In genomic region chr10:129501652-129502436, GRCh38 we compare ENCODE assay signal across 15 cellular contexts. TPM values are rescaled to one million over a fixed set of nuclear protein-coding genes. Genes with fewer than 3 reads are reported as not detected.
DNase-seq lines count a peak whose midpoint lies in the region; ATAC-seq and TF ChIP-seq lines count a peak whose summit lies in the region.
"Had no signal": no experiment of that assay in that cellular context is flagged by ENCODE, and none has a peak within 500 bp of the region (broad histone marks: within the 10 kb centered on the region; RNA-seq: fewer than 3 reads in every experiment).

No MANE protein-coding gene starts in this region.

- no peak overlapping the region for H3K4me3 ChIP-seq in CD8-positive, alpha-beta T cell (ENCODE audit: low read depth, low read length)
- no peak overlapping the region for H3K4me3 ChIP-seq in psoas muscle
- H3K4me3 ChIP-seq: HAP-1, SJCRH30 had no signal

- no peaks in the 10 kb centered on the region for H3K27me3 ChIP-seq in CD8-positive, alpha-beta T cell (ENCODE audit: insufficient read depth, low read length)
- no peaks in the 10 kb centered on the region for H3K27me3 ChIP-seq in psoas muscle (ENCODE audit: insufficient read depth in 3 of 3, low read length in 2 of 3)
- H3K27me3 ChIP-seq: SJCRH30 had no signal

- intact Hi-C loops in sciatic nerve (cut with DNase I), result no loop called here
- intact Hi-C loops in CD8-positive, alpha-beta T cell (cut with DNase I, micrococcal nuclease), result no loop called here
- intact Hi-C loops in psoas muscle (cut with DNase I), result no loop called here
- intact Hi-C loops in CD14-positive monocyte (cut with micrococcal nuclease), result no loop called here

- H3K4me1 Mint-ChIP-seq in CD8-positive, alpha-beta T cell (ENCODE audit: low read depth), result peaks cover 19% of the 10 kb centered on the region
- H3K4me1 Mint-ChIP-seq in CD14-positive monocyte, result no peaks in the 10 kb centered on the region
- H3K4me1 Mint-ChIP-seq: activated CD4-positive, alpha-beta memory T cell treated with anti-CD3 and anti-CD28 coated beads, Interleukin-2, amount 10 ng/mL, durations not matched to agents 7 days and 5 days had no signal

- peak; percentile 98 for ATAC-seq in GM19372 (IDR thresholded peaks at IDR 0.05; ENCODE audit: low read depth, unreplicated experiment)
- peak; percentile 98 for ATAC-seq in HG02759 (IDR thresholded peaks at IDR 0.05; ENCODE audit: unreplicated experiment)
- ATAC-seq in HG03571 (IDR thresholded peaks at IDR 0.05; ENCODE audit: unreplicated experiment), result peak; percentile 90
- ATAC-seq in sciatic nerve, result peak; percentile 20
- ATAC-seq in CD8-positive, alpha-beta T cell, result no peak
- no peak for ATAC-seq in psoas muscle

- H3K4me1 ChIP-seq in CD8-positive, alpha-beta T cell (ENCODE audit: insufficient read depth, low read length), result no peaks in the 10 kb centered on the region
- no peaks in the 10 kb centered on the region for H3K4me1 ChIP-seq in psoas muscle
- H3K4me1 ChIP-seq: HAP-1, SJCRH30 had no signal

- 83 to 89% (median 84%) methylated on average over 18 of the region's 18 CpGs for WGBS in psoas muscle, 3 donors

- no peak overlapping the region for H3K27ac ChIP-seq in CD8-positive, alpha-beta T cell (ENCODE audit: low read depth, low read length)
- no peak overlapping the region for H3K27ac ChIP-seq in psoas muscle
- H3K27ac ChIP-seq: SJCRH30 had no signal

- no peak overlapping the region for H3K4me3 Mint-ChIP-seq in CD8-positive, alpha-beta T cell
- H3K4me3 Mint-ChIP-seq in CD14-positive monocyte, result no peak overlapping the region
- H3K4me3 Mint-ChIP-seq: activated CD4-positive, alpha-beta memory T cell treated with anti-CD3 and anti-CD28 coated beads, Interleukin-2, amount 10 ng/mL, durations not matched to agents 7 days and 5 days; stimulated activated naive CD8-positive, alpha-beta T cell treated with anti-CD3 and anti-CD28 coated beads, Interleukin-15, Interleukin-2, amounts not matched to agents 100 ng/mL and 50 ng/mL, for 24 hours had no signal

- TF ChIP-seq CTCF in CD8-positive, alpha-beta T cell (IDR thresholded peaks at IDR 0.05), result no peak
- TF ChIP-seq CTCF in psoas muscle (IDR thresholded peaks at IDR 0.05) (no peak), CD14-positive monocyte (IDR thresholded peaks at IDR 0.05) (no peak)

- peaks cover 6% of the 10 kb centered on the region for H3K9me3 ChIP-seq in CD8-positive, alpha-beta T cell (ENCODE audit: low read length)
- H3K9me3 ChIP-seq in psoas muscle, result no peaks in the 10 kb centered on the region
- H3K9me3 ChIP-seq: HAP-1, SJCRH30 had no signal

- peaks cover 48% of the 10 kb centered on the region for H3K36me3 Mint-ChIP-seq in CD8-positive, alpha-beta T cell
- H3K36me3 Mint-ChIP-seq in CD14-positive monocyte, result peaks cover 6 to 9% of the 10 kb centered on the region in 2 donors

- DNase-seq in sciatic nerve (ENCODE audit: low spot score) (no peak), psoas muscle (no peak), NCI-H1048 (lab: John Stamatoyannopoulos, UW) (no peak), CD14-positive monocyte (ENCODE audit: low spot score) (no peak)
- DNase-seq in CD8-positive, alpha-beta T cell, result no peak
- DNase-seq: activated CD4-positive, alpha-beta memory T cell treated with anti-CD3 and anti-CD28 coated beads, Interleukin-2, amount 10 ng/mL, durations not matched to agents 7 days and 5 days; DND-41; mammary epithelial cell; NCI-H187; SJCRH30 had no signal

- POLR2A ChIA-PET in CD8-positive, alpha-beta T cell (lab: Charles Lee), result no interaction called here

- H3K27ac Mint-ChIP-seq in CD8-positive, alpha-beta T cell, result no peak overlapping the region
- no peak overlapping the region for H3K27ac Mint-ChIP-seq in CD14-positive monocyte
- H3K27ac Mint-ChIP-seq: activated CD4-positive, alpha-beta memory T cell treated with anti-CD3 and anti-CD28 coated beads, Interleukin-2, amount 10 ng/mL, durations not matched to agents 7 days and 5 days; stimulated activated naive CD8-positive, alpha-beta T cell treated with anti-CD3 and anti-CD28 coated beads, Interleukin-15, Interleukin-2, amounts not matched to agents 100 ng/mL and 50 ng/mL, for 24 hours had no signal

- H3K9me3 Mint-ChIP-seq in CD8-positive, alpha-beta T cell, result peaks cover 4% of the 10 kb centered on the region
- H3K9me3 Mint-ChIP-seq in CD14-positive monocyte, result peaks cover 14 to 42% (median 30%) of the 10 kb centered on the region in 7 donors

- no peaks in the 10 kb centered on the region for H3K27me3 Mint-ChIP-seq in CD8-positive, alpha-beta T cell (ENCODE audit: low read depth)
- H3K27me3 Mint-ChIP-seq in CD14-positive monocyte (ENCODE audit: low read depth in 3 of 3), result peaks cover 0 to 3% (median 1%) of the 10 kb centered on the region in 3 donors
- H3K27me3 Mint-ChIP-seq: activated CD4-positive, alpha-beta memory T cell treated with anti-CD3 and anti-CD28 coated beads, Interleukin-2, amount 10 ng/mL, durations not matched to agents 7 days and 5 days; stimulated activated naive CD8-positive, alpha-beta T cell treated with anti-CD3 and anti-CD28 coated beads, Interleukin-15, Interleukin-2, amounts not matched to agents 100 ng/mL and 50 ng/mL, for 24 hours had no signal

- CTCF ChIA-PET in CD8-positive, alpha-beta T cell (lab: Charles Lee), result no interaction called here

- H3K36me3 ChIP-seq in CD8-positive, alpha-beta T cell (ENCODE audit: insufficient read depth, low read length), result no peaks in the 10 kb centered on the region
- no peaks in the 10 kb centered on the region for H3K36me3 ChIP-seq in psoas muscle (ENCODE audit: insufficient read depth in 1 of 2, low read depth in 1 of 2)
- H3K36me3 ChIP-seq: HAP-1, SJCRH30 had no signal

RNA-seq across cellular contexts. Expression of gene MGMT, which starts 34.8 kb away (rescaled TPM):
- 24.5 TPM for total RNA-seq in sciatic nerve
- total RNA-seq in CD8-positive, alpha-beta T cell, result 1 to 10 TPM; 6.4 to 7.0 TPM
- total RNA-seq in psoas muscle, result 10 to 100 TPM in 2 of 4 donors, 1 to 10 TPM in 2; 6.5 to 13.3 (median 9.0) TPM
- polyA plus RNA-seq in psoas muscle, result 10 to 100 TPM in 1 of 3 donors, 1 to 10 TPM in 2; 4.2 to 10.9 (median 6.1) TPM
- polyA plus RNA-seq in CD14-positive monocyte, result 10 to 100 TPM; 17.5 to 23.5 TPM

Comparison
In these comparisons a context has a peak if more than half of its experiments do, and no peak if none do; other contexts are left out.
1. ATAC-seq: peak in GM19372 (single experiment), HG02759 (single experiment), HG03571 (single experiment) and sciatic nerve (single experiment); none in CD8-positive, alpha-beta T cell (single experiment) and psoas muscle (0 of 4).